12 cellular contexts compared by ENCODE assay signal in genomic region chr5:78690593-78690972, GRCh38. TPM values are rescaled to one million over a fixed set of nuclear protein-coding genes. Genes with fewer than 3 reads are reported as not detected.
"Had no signal": no experiment of that assay in that cellular context is flagged by ENCODE, and none has a peak within 500 bp of the region (broad histone marks: within the 10 kb centered on the region; RNA-seq: fewer than 3 reads in every experiment).

No MANE protein-coding gene starts in this region.

- H3K27me3 ChIP-seq: sigmoid colon had no signal

- DNase-seq: activated CD8-positive, alpha-beta memory T cell treated with anti-CD3 and anti-CD28 coated beads, Interleukin-2, amount 50 U/mL, for 4 hours; activated CD8-positive, alpha-beta T cell treated with anti-CD3 and anti-CD28 coated beads for 36 hours; activated naive CD4-positive, alpha-beta T cell treated with anti-CD3 and anti-CD28 coated beads for 36 hours; effector memory CD8-positive, alpha-beta T cell; hippocampal formation; natural killer cell; occipital lobe; sigmoid colon; stimulated activated CD4-positive, alpha-beta T cell treated with anti-CD3 and anti-CD28 coated beads, Interleukin-12 subunit alpha, Interleukin-12 subunit beta, amount 100 ng/mL, for 4 hours; stimulated activated naive CD4-positive, alpha-beta T cell treated with Interleukin-2 at 50 U/mL for 16 hours had no signal

- H3K4me3 ChIP-seq: lung, sigmoid colon had no signal

- H3K27ac Mint-ChIP-seq: activated CD8-positive, alpha-beta T cell treated with anti-CD3 and anti-CD28 coated beads for 36 hours; activated naive CD4-positive, alpha-beta T cell treated with anti-CD3 and anti-CD28 coated beads for 36 hours; natural killer cell had no signal

- H3K36me3 Mint-ChIP-seq: natural killer cell had no signal

- H3K4me3 Mint-ChIP-seq: activated CD8-positive, alpha-beta T cell treated with anti-CD3 and anti-CD28 coated beads for 36 hours; activated naive CD4-positive, alpha-beta T cell treated with anti-CD3 and anti-CD28 coated beads for 36 hours; central memory CD8-positive, alpha-beta T cell; effector memory CD8-positive, alpha-beta T cell; natural killer cell had no signal

- H3K4me1 ChIP-seq: sigmoid colon had no signal

- H3K27ac ChIP-seq: sigmoid colon had no signal

- H3K9me3 Mint-ChIP-seq: central memory CD8-positive, alpha-beta T cell; natural killer cell had no signal

- H3K36me3 ChIP-seq: sigmoid colon had no signal

- H3K4me1 Mint-ChIP-seq: central memory CD8-positive, alpha-beta T cell; natural killer cell had no signal

RNA-seq across cellular contexts. Expression of gene LHFPL2, which starts 42.0 kb away (rescaled TPM):
- total RNA-seq: activated naive CD4-positive, alpha-beta T cell treated with anti-CD3 and anti-CD28 coated beads for 36 hours had no signal
